1 cellular context compared by ENCODE assay signal in genomic region chr20:47950103-47950502, GRCh38.
TF ChIP-seq lines count a peak whose summit lies in the region.

No MANE protein-coding gene starts in this region.

TF ChIP-seq in GM23338, 12 proteins besides CTCF, POLR2A, EP300 and RAD21 (continued from another document):
- no peak for TF ChIP-seq ZNF462 (CRISPR knock-in tag; IDR thresholded peaks at IDR 0.05)
- TF ChIP-seq STAT1 (IDR thresholded peaks at IDR 0.05; ENCODE audit: unreplicated experiment) = no peak
- TF ChIP-seq EZH2phosphoT487 (IDR thresholded peaks at IDR 0.05; ENCODE audit: unreplicated experiment) = no peak
- no peak for TF ChIP-seq ZNF331 (CRISPR knock-in tag; IDR thresholded peaks at IDR 0.05; ENCODE audit: low read depth)
- TF ChIP-seq POLR2AphosphoS5 (IDR thresholded peaks at IDR 0.05; ENCODE audit: low read depth) = no peak
